Comparison of ENCODE assay signal across 32 cellular contexts in genomic region chr5:74567351-74567870, GRCh38.
DNase-seq lines count a peak whose midpoint lies in the region; ATAC-seq and TF ChIP-seq lines count a peak whose summit lies in the region.
"Had no signal": no experiment of that assay in that cellular context is flagged by ENCODE, and none has a peak within 500 bp of the region (broad histone marks: within the 10 kb centered on the region; RNA-seq: fewer than 3 reads in every experiment).

No MANE protein-coding gene starts in this region.

- in situ Hi-C loops in mammary epithelial cell (cut with MboI; ENCODE audit: low sequenced_read_pairs in 2 of 2): no loop called here

- no peak overlapping the region for H3K4me3 Mint-ChIP-seq in MCF 10A (ENCODE audit: unreplicated experiment)
- H3K4me3 Mint-ChIP-seq in nephron: no peak overlapping the region
- peak overlapping the region; percentile 65 for H3K4me3 Mint-ChIP-seq in type B pancreatic cell
- H3K4me3 Mint-ChIP-seq: activated CD4-positive, alpha-beta T cell treated with anti-CD3 and anti-CD28 coated beads for 36 hours; activated T-cell treated with anti-CD3 and anti-CD28 coated beads, Interleukin-2, amount 50 U/mL, for 24 hours; brain; CD8-positive, alpha-beta memory T cell; immature natural killer cell had no signal

- TF ChIP-seq CTCF in mammary epithelial cell (conservative IDR thresholded peaks at IDR 0.05 in 1 of 2, IDR thresholded peaks at IDR 0.05 in 1 of 2; ENCODE audit: extremely low read depth in 1 of 2, insufficient read depth in 1 of 2, low read depth in 1 of 2, low read length in 2 of 2): no peak
- no peak for TF ChIP-seq CTCF in MCF 10A (IDR thresholded peaks at IDR 0.05; ENCODE audit: unreplicated experiment)
- no peak for TF ChIP-seq CTCF in body of pancreas (IDR thresholded peaks at IDR 0.05)
- no peak for TF ChIP-seq CTCF in nephron (IDR thresholded peaks at IDR 0.05; ENCODE audit: unreplicated experiment in 3 of 3)
- no peak for TF ChIP-seq CTCF in type B pancreatic cell (conservative IDR thresholded peaks at IDR 0.05)

- H3K27me3 Mint-ChIP-seq in MCF 10A (ENCODE audit: insufficient read depth, unreplicated experiment) (no peaks in the 10 kb centered on the region), nephron (ENCODE audit: low read depth) (peaks cover 4% of the 10 kb centered on the region), type B pancreatic cell (no peaks in the 10 kb centered on the region)
- H3K27me3 Mint-ChIP-seq: activated CD4-positive, alpha-beta T cell treated with anti-CD3 and anti-CD28 coated beads for 36 hours; brain; CD8-positive, alpha-beta memory T cell had no signal

- dilution Hi-C loops in mammary epithelial cell (cut with HindIII; ENCODE audit: low sequenced_read_pairs): no loop called here

- H3K36me3 ChIP-seq in mammary epithelial cell (ENCODE audit: insufficient read depth, low read length) (no peaks in the 10 kb centered on the region), body of pancreas (replicated peaks in 1 of 2; ENCODE audit: insufficient read depth in 1 of 2, low read depth in 2 of 2) (no peaks in the 10 kb centered on the region)
- H3K36me3 ChIP-seq: Peyer's patch, SJSA1, upper lobe of right lung had no signal

- peak; percentile 55 for ATAC-seq in body of pancreas
- ATAC-seq: activated CD4-positive, alpha-beta T cell treated with anti-CD3 and anti-CD28 coated beads for 36 hours; esophagus mucosa; left ventricle myocardium superior; upper lobe of right lung had no signal

- H3K27ac ChIP-seq in mammary epithelial cell (ENCODE audit: insufficient read depth, low read depth, low read length) (no peak overlapping the region), body of pancreas (peak overlapping the region in 2 of 4 donors; percentile 30 to 59)
- H3K27ac ChIP-seq: HL-60, Peyer's patch, SJSA1, upper lobe of right lung had no signal

- no peak overlapping the region for H3K4me2 ChIP-seq in mammary epithelial cell (ENCODE audit: insufficient read depth, low read depth, low read length)

- H3K36me3 Mint-ChIP-seq in MCF 10A (ENCODE audit: insufficient read depth, unreplicated experiment) (no peaks in the 10 kb centered on the region), nephron (ENCODE audit: low read depth) (no peaks in the 10 kb centered on the region), type B pancreatic cell (peaks cover 4% of the 10 kb centered on the region)
- H3K36me3 Mint-ChIP-seq: CD8-positive, alpha-beta memory T cell; immature natural killer cell had no signal

- H3K9me3 Mint-ChIP-seq in MCF 10A (ENCODE audit: unreplicated experiment) (no peaks in the 10 kb centered on the region), nephron (peaks cover 13% of the 10 kb centered on the region), type B pancreatic cell (peaks cover 4% of the 10 kb centered on the region)

- no peak for TF ChIP-seq POLR2A in body of pancreas (IDR thresholded peaks at IDR 0.05)

- H4K20me1 ChIP-seq in mammary epithelial cell (ENCODE audit: insufficient read depth, low read length): no peaks in the 10 kb centered on the region

- peak overlapping the region; percentile 62 for H2AFZ ChIP-seq in mammary epithelial cell (ENCODE audit: low read depth, low read length)

- H3K4me3 ChIP-seq in mammary epithelial cell (replicated peaks in 1 of 3; ENCODE audit: insufficient read depth in 1 of 3, low read depth in 2 of 3, low read length in 3 of 3) (no peak overlapping the region), body of pancreas (no peak overlapping the region)
- H3K4me3 ChIP-seq: Peyer's patch, SJSA1, smooth muscle cell, upper lobe of right lung had no signal

- CTCF ChIA-PET in mammary epithelial cell (lab: Charles Lee; ENCODE audit: low non-redundant PET): no interaction called here
- CTCF ChIA-PET in MCF 10A (lab: Yijun Ruan, JAX): interaction anchor here (0.6 to 0.7 kb wide), 2 partner anchors 24 to 773 kb away, joined by 3 read pairs; no protein-coding TSS in a partner anchor

- H3K27ac Mint-ChIP-seq in MCF 10A (ENCODE audit: low read depth, unreplicated experiment): no peak overlapping the region
- H3K27ac Mint-ChIP-seq in nephron: peak overlapping the region; percentile 87 to 91 (median 91)
- peak overlapping the region; percentile 88 for H3K27ac Mint-ChIP-seq in type B pancreatic cell
- H3K27ac Mint-ChIP-seq: activated CD4-positive, alpha-beta T cell treated with anti-CD3 and anti-CD28 coated beads for 36 hours; activated T-cell treated with anti-CD3 and anti-CD28 coated beads, Interleukin-2, amount 50 U/mL, for 24 hours; CD8-positive, alpha-beta memory T cell; immature natural killer cell had no signal

- BruUV-seq in mammary epithelial cell (replicated peaks; lab: Mats Ljungman, UMichigan): no TSS peak
- BruUV-seq in MCF 10A (replicated peaks; lab: Mats Ljungman, UMichigan): no TSS peak

- H3K9me3 ChIP-seq in mammary epithelial cell (replicated peaks; ENCODE audit: insufficient read depth, low read length) (no peaks in the 10 kb centered on the region), body of pancreas (no peaks in the 10 kb centered on the region)
- H3K9me3 ChIP-seq: Peyer's patch, SJSA1, upper lobe of right lung had no signal

- H3K4me1 Mint-ChIP-seq in MCF 10A (ENCODE audit: insufficient read depth, unreplicated experiment): no peaks in the 10 kb centered on the region
- peaks cover 8% of the 10 kb centered on the region for H3K4me1 Mint-ChIP-seq in nephron
- H3K4me1 Mint-ChIP-seq in type B pancreatic cell (ENCODE audit: unreplicated experiment): peaks cover 39% of the 10 kb centered on the region
- H3K4me1 Mint-ChIP-seq: immature natural killer cell had no signal

- no peak overlapping the region for H3K9ac ChIP-seq in mammary epithelial cell (ENCODE audit: insufficient read depth, low read length)

- POLR2A ChIA-PET in MCF 10A (lab: Yijun Ruan, JAX): interaction anchor here (0.6 to 1.1 kb wide), 3 partner anchors 28 to 77 kb away, joined by 3 read pairs; no protein-coding TSS in a partner anchor

- intact Hi-C loops in mammary epithelial cell (cut with micrococcal nuclease) (no loop called here), MCF 10A (cut with micrococcal nuclease) (no loop called here), body of pancreas (cut with DNase I) (no loop called here)

- H3K79me2 ChIP-seq in mammary epithelial cell (ENCODE audit: insufficient read depth, low read length): no peaks in the 10 kb centered on the region

- H3K4me1 ChIP-seq in mammary epithelial cell (ENCODE audit: insufficient read depth, low read length) (peaks cover 6% of the 10 kb centered on the region), body of pancreas (peaks cover 4% of the 10 kb centered on the region)
- H3K4me1 ChIP-seq: Peyer's patch, SJSA1, upper lobe of right lung had no signal

- no peaks in the 10 kb centered on the region for H3K27me3 ChIP-seq in mammary epithelial cell (ENCODE audit: insufficient read depth, low read length)
- H3K27me3 ChIP-seq in body of pancreas: no peaks in the 10 kb centered on the region
- H3K27me3 ChIP-seq: Peyer's patch, SJSA1, upper lobe of right lung had no signal

- DNase-seq in mammary epithelial cell: no peak
- DNase-seq in MCF 10A (ENCODE audit: unreplicated experiment): no peak
- DNase-seq in body of pancreas: peak in 2 of 4 donors; percentile 16 to 26
- no peak for DNase-seq in type B pancreatic cell (ENCODE audit: extremely low spot score, unreplicated experiment)
- DNase-seq in NOMO-1 (lab: John Stamatoyannopoulos, UW; ENCODE audit: unreplicated experiment in 2 of 2): no peak
- DNase-seq in NCI-H524 treated with DMSO at 0.1 percent for 48 hours (lab: John Stamatoyannopoulos, UW): no peak
- no peak for DNase-seq in SIG-M5 treated with dmso at 0.1 percent for 504 hours (lab: John Stamatoyannopoulos, UW; ENCODE audit: unreplicated experiment)
- DNase-seq: activated CD4-positive, alpha-beta T cell treated with anti-CD3 and anti-CD28 coated beads for 36 hours; activated CD8-positive, alpha-beta memory T cell treated with anti-CD3 and anti-CD28 coated beads for 24 hours; activated naive CD4-positive, alpha-beta T cell; activated T-cell treated with anti-CD3 and anti-CD28 coated beads, Interleukin-2, amount 50 U/mL, for 24 hours; AML-193; CD8-positive, alpha-beta memory T cell; DMS79 treated with DMSO at 0.1 percent for 48 hours; effector CD8-positive, alpha-beta T cell; HCEC 1CT; immature natural killer cell; left ventricle myocardium superior; NCI-H1105 treated with DMSO at 0.1 percent for 48 hours; NCI-H2081; NCI-H446; NK-92 treated with Interleukin-12 subunit alpha and Interleukin-12 subunit beta, amount 100 ng/mL, for 24 hours; Peyer's patch; stimulated activated CD4-positive, alpha-beta T cell treated with anti-CD3 and anti-CD28 coated beads, Interleukin-2, amount 100 ng/mL, for 24 hours; T-helper 1 cell; upper lobe of right lung had no signal

- WGBS in mammary epithelial cell (ENCODE audit: low coverage, missing lambda C conversion rate): 16% methylated on average over 3 of the region's 3 CpGs
- 34 to 54% methylated on average over 3 of the region's 3 CpGs for WGBS in body of pancreas, 2 donors
